In the genomic region with DNA sequence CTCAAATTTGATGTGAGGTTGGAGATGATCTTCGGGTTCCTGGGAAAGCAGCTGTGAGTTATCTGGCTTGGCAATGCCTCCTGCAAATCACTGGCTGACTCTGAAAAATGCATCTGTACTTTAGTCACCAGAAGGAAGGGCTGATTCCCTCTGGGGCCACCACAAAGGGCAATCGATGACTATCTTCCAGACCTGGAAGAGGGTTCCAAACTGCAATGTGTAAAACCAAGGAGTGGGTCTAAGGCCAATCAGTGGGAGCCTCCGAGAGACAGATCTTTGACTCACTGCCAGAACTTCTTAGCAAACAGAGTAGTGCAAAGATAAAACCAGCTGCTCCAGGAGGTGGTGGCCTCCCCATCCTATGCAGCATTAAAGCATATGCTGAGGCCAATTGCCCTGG, we compare ENCODE assay signal across 13 cellular contexts. TPM values are rescaled to one million over a fixed set of nuclear protein-coding genes. Genes with fewer than 3 reads are reported as not detected.
DNase-seq lines count a peak whose midpoint lies in the region; ATAC-seq and TF ChIP-seq lines count a peak whose summit lies in the region.
"Had no signal": no experiment of that assay in that cellular context is flagged by ENCODE, and none has a peak within 500 bp of the region (broad histone marks: within the 10 kb centered on the region; RNA-seq: fewer than 3 reads in every experiment).

No MANE protein-coding gene starts in this region.

- H3K4me3 ChIP-seq in mucosa of descending colon (no peak overlapping the region), ovary (no peak overlapping the region)
- H3K4me3 ChIP-seq: testis had no signal

- H3K9me3 ChIP-seq in mucosa of descending colon (no peaks in the 10 kb centered on the region), ovary (no peaks in the 10 kb centered on the region)
- H3K9me3 ChIP-seq: testis had no signal

- no peak for TF ChIP-seq POLR2A in ovary (IDR thresholded peaks at IDR 0.05)

- TF ChIP-seq EP300 in ovary (IDR thresholded peaks at IDR 0.05): no peak

- ATAC-seq in mucosa of descending colon: peak; percentile 37
- ATAC-seq in GM18861 (IDR thresholded peaks at IDR 0.05; ENCODE audit: unreplicated experiment): no peak

- no peaks in the 10 kb centered on the region for H3K27me3 ChIP-seq in ovary
- H3K27me3 ChIP-seq: testis had no signal

- no peak overlapping the region for H3K27ac ChIP-seq in ovary
- H3K27ac ChIP-seq: testis had no signal

- H3K4me1 ChIP-seq in mucosa of descending colon (ENCODE audit: low read depth) (no peaks in the 10 kb centered on the region), ovary (ENCODE audit: insufficient read depth) (peaks cover 6% of the 10 kb centered on the region)
- H3K4me1 ChIP-seq: testis had no signal

- peak; percentile 9 for DNase-seq in ELF-1 (ENCODE audit: low read depth, low spot score)
- peak; percentile 43 for DNase-seq in LHCN-M2 (ENCODE audit: low read depth)
- DNase-seq in amniotic epithelial cell (ENCODE audit: low read depth): peak; percentile 22
- no peak for DNase-seq in mucosa of descending colon
- no peak for DNase-seq in NOMO-1 (lab: John Stamatoyannopoulos, UW; ENCODE audit: unreplicated experiment in 2 of 2)
- no peak for DNase-seq in ovary
- no peak for DNase-seq in ecto neural progenitor cell (ENCODE audit: low spot score)
- DNase-seq: activated CD4-positive, alpha-beta T cell treated with anti-CD3 and anti-CD28 coated beads, Interleukin-2, amount 50 U/mL, for 48 hours; hypothalamus; NCI-H345; T-helper 9 cell; testis had no signal

- TF ChIP-seq CTCF in mucosa of descending colon (IDR thresholded peaks at IDR 0.05): no peak
- TF ChIP-seq CTCF in ovary (IDR thresholded peaks at IDR 0.05): no peak

- 3 to 7% (median 3%) methylated on average over 3 of the region's 3 CpGs for WGBS in ovary, 3 donors

- H3K36me3 ChIP-seq in mucosa of descending colon (ENCODE audit: low read depth): no peaks in the 10 kb centered on the region
- no peaks in the 10 kb centered on the region for H3K36me3 ChIP-seq in ovary

- intact Hi-C loops in mucosa of descending colon (cut with DNase I, micrococcal nuclease): no loop called here
- intact Hi-C loops in ovary (cut with DNase I): loop anchor here in 1 of 4 donors (5.0 kb wide), 1 partner anchor 34 kb away; no protein-coding TSS in a partner anchor

RNA-seq across cellular contexts. Expression of gene PAK1, which starts 29.1 kb away (rescaled TPM):
- total RNA-seq in LHCN-M2 (2014; rRNA removed) (88.2 and 91.5 TPM in 2 replicates), mucosa of descending colon (100 to 1,000 TPM in 2 of 3 donors, 10 to 100 TPM in 1; 73.5 to 125 (median 116) TPM), ovary (10 to 100 TPM; 31.2 to 48.1 (median 42.3) TPM)
- 41.1 TPM for polyA plus RNA-seq in LHCN-M2 (2012)
- 10 to 100 TPM; 18.4 to 53.0 TPM for polyA plus RNA-seq in ovary

Comparison
In these comparisons a context has a peak if more than half of its experiments do, and no peak if none do; other contexts are left out.
1. DNase-seq: peak in ELF-1 (single experiment), LHCN-M2 (single experiment) and amniotic epithelial cell (single experiment); none in mucosa of descending colon (0 of 3), NOMO-1 (0 of 2), ovary (0 of 5) and ecto neural progenitor cell (single experiment).